In genomic region chr2:128153786-128154185, GRCh38 we compare ENCODE assay signal across 1 cellular context.
TF ChIP-seq lines count a peak whose summit lies in the region.

No MANE protein-coding gene starts in this region.

TF ChIP-seq in GM12878, 131 proteins besides CTCF, POLR2A, EP300 and RAD21 (continued from another document):
- no peak for TF ChIP-seq BCLAF1 (IDR thresholded peaks at IDR 0.05)
- TF ChIP-seq ZNF384 (IDR thresholded peaks at IDR 0.05; ENCODE audit: borderline replicate concordance, low read depth, low read length), result no peak
- no peak for TF ChIP-seq CEBPB (IDR thresholded peaks at IDR 0.05; ENCODE audit: borderline replicate concordance in 1 of 2, low read depth in 2 of 2, low read length in 2 of 2)
- TF ChIP-seq MYC (IDR thresholded peaks at IDR 0.05; ENCODE audit: insufficient read depth, insufficient read length, insufficient replicate concordance, low read length, severe bottlenecking), result no peak
TF ChIP-seq in GM12878: peak in this region for 3.
